ENCODE assay signal across 22 cellular contexts in the genomic region with DNA sequence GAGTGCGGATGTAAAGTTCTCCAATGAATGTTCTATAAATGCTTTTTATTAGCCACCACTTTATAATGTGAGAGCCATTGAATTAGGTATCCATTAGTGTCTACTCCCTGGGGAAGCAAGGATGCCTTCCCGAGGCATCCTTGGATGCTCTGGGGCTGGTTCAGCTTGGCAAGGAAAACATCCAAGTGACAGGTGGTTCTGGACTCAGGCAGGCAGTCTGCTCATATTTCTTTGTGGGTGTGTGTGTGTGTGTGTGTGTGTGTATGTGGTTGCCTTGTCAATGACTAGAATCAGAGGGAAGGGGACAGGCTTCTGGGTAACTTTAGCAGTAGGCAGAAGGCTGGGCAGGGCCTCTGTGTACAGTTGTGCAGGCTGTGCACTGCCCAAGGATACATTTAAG.
"Had no signal": no experiment of that assay in that cellular context is flagged by ENCODE, and none has a peak within 500 bp of the region (broad histone marks: within the 10 kb centered on the region; RNA-seq: fewer than 3 reads in every experiment).

No MANE protein-coding gene starts in this region.

- H3K4me3 ChIP-seq: dorsolateral prefrontal cortex, heart left ventricle, neural progenitor cell, ovary, smooth muscle cell, testis, tibial nerve, upper lobe of right lung, vagina had no signal

- H3K9me3 ChIP-seq: heart left ventricle, ovary, testis, tibial nerve, upper lobe of right lung, vagina had no signal

- H3K4me1 ChIP-seq: heart left ventricle, testis, upper lobe of right lung, vagina had no signal

- H3K36me3 ChIP-seq: heart left ventricle, neural progenitor cell, ovary, tibial nerve, upper lobe of right lung, vagina had no signal

- ATAC-seq: natural killer cell; right cardiac atrium; stimulated activated effector memory CD8-positive, alpha-beta T cell treated with anti-CD3 and anti-CD28 coated beads, Interleukin-12 subunit alpha, Interleukin-12 subunit beta, amount 100 ng/mL, for 72 hours; stimulated activated naive CD8-positive, alpha-beta T cell treated with anti-CD3 and anti-CD28 coated beads, Interleukin-15, amount 100 ng/mL, for 72 hours; upper lobe of right lung had no signal

- H2AFZ ChIP-seq: neural progenitor cell had no signal

- H3K27ac ChIP-seq: dorsolateral prefrontal cortex, heart left ventricle, neural progenitor cell, ovary, testis, tibial nerve, upper lobe of right lung, vagina had no signal

- H3K27me3 ChIP-seq: neural progenitor cell, ovary, testis, tibial nerve, upper lobe of right lung, vagina had no signal

- H3K4me2 ChIP-seq: neural progenitor cell, smooth muscle cell had no signal

- DNase-seq: cortex of kidney; dorsolateral prefrontal cortex; effector CD8-positive, alpha-beta T cell; foreskin melanocyte; heart left ventricle; hippocampal formation; kidney glomerular epithelial cell; mammary epithelial cell; natural killer cell; nucleus accumbens; ovary; right cardiac atrium; stimulated activated CD4-positive, alpha-beta T cell treated with anti-CD3 and anti-CD28 coated beads, Interleukin-4, amount 100 ng/mL, for 1 hour; stimulated activated CD8-positive, alpha-beta memory T cell treated with anti-CD3 and anti-CD28 coated beads, Interleukin-4, amount 100 ng/mL, for 48 hours; stimulated activated naive CD8-positive, alpha-beta T cell treated with anti-CD3 and anti-CD28 coated beads, Interleukin-15, amount 100 ng/mL, for 72 hours; testis; upper lobe of right lung had no signal

- H3K9ac ChIP-seq: neural progenitor cell had no signal
